In genomic region chr12:110079477-110080400, GRCh38 we compare ENCODE assay signal across 1 cellular context.
TF ChIP-seq lines count a peak whose summit lies in the region.

No MANE protein-coding gene starts in this region.

TF ChIP-seq in HepG2, 621 proteins besides CTCF, POLR2A, EP300 and RAD21 (continued from another document and continues in another):
- TF ChIP-seq ZBTB37 (CRISPR knock-in tag; IDR thresholded peaks at IDR 0.05) (no peak), SSRP1 (CRISPR knock-in tag; IDR thresholded peaks at IDR 0.05) (no peak), ZNF20 (CRISPR knock-in tag; IDR thresholded peaks at IDR 0.05) (no peak), HNRNPUL1 (IDR thresholded peaks at IDR 0.05; ENCODE audit: low read depth, low read length) (no peak), ZFP90 (CRISPR knock-in tag; IDR thresholded peaks at IDR 0.05; ENCODE audit: borderline replicate concordance) (peak; percentile 71; the same call in 1 of the 2 replicates), ZNF124 (CRISPR knock-in tag; IDR thresholded peaks at IDR 0.05) (no peak), ZNF468 (CRISPR knock-in tag; IDR thresholded peaks at IDR 0.05) (no peak), ZNF207 (IDR thresholded peaks at IDR 0.05; ENCODE audit: borderline replicate concordance) (no peak), ZNF329 (CRISPR knock-in tag; IDR thresholded peaks at IDR 0.05; ENCODE audit: low read depth) (0 out of 2 replicates have a peak, but pooled peaks have one; percentile 28), ZNF235 (CRISPR knock-in tag; IDR thresholded peaks at IDR 0.05; ENCODE audit: borderline replicate concordance) (no peak), MTF2 (CRISPR knock-in tag; IDR thresholded peaks at IDR 0.05; ENCODE audit: borderline replicate concordance) (no peak), SRSF1 (optimal IDR thresholded peaks at IDR 0.05; ENCODE audit: low read depth, low read length) (no peak), SPEN (CRISPR knock-in tag; IDR thresholded peaks at IDR 0.05; ENCODE audit: low read depth) (no peak), RAD51 (IDR thresholded peaks at IDR 0.05; ENCODE audit: borderline replicate concordance) (peak; percentile 45; the same call in 1 of the 2 replicates), GABPA (IDR thresholded peaks at IDR 0.05; ENCODE audit: low read depth, low read length) (no peak), GABPA (CRISPR knock-in tag; IDR thresholded peaks at IDR 0.05; ENCODE audit: low read depth) (peak; percentile 82), ZNF281 (CRISPR knock-in tag; IDR thresholded peaks at IDR 0.05; ENCODE audit: borderline replicate concordance) (no peak), TCF7L2 (IDR thresholded peaks at IDR 0.05; ENCODE audit: low read depth, low read length) (no peak), NFRKB (IDR thresholded peaks at IDR 0.05) (no peak), ZNF577 (CRISPR knock-in tag; IDR thresholded peaks at IDR 0.05; ENCODE audit: borderline replicate concordance, low read depth) (no peak), ZNF569 (CRISPR knock-in tag; IDR thresholded peaks at IDR 0.05; ENCODE audit: borderline replicate concordance) (no peak), ZNF773 (CRISPR knock-in tag; IDR thresholded peaks at IDR 0.05; ENCODE audit: borderline replicate concordance) (no peak), POLR2AphosphoS5 (IDR thresholded peaks at IDR 0.05; ENCODE audit: low read depth, low read length) (peak; percentile 45; the same call in 1 of the 2 replicates), ZNF570 (CRISPR knock-in tag; IDR thresholded peaks at IDR 0.05; ENCODE audit: borderline replicate concordance) (no peak), ZNF614 (CRISPR knock-in tag; IDR thresholded peaks at IDR 0.05; ENCODE audit: borderline replicate concordance) (peak; percentile 55; the same call in 1 of the 2 replicates), CHD2 (IDR thresholded peaks at IDR 0.05; ENCODE audit: low read depth, low read length) (no peak), FOXJ3 (CRISPR knock-in tag; IDR thresholded peaks at IDR 0.05; ENCODE audit: borderline replicate concordance) (peak; percentile 87; the same call in 1 of the 2 replicates), SAFB2 (CRISPR knock-in tag; IDR thresholded peaks at IDR 0.05; ENCODE audit: borderline replicate concordance, low read depth) (no peak), KLF16 (CRISPR knock-in tag; IDR thresholded peaks at IDR 0.05) (peak in 1 of 2 experiments; percentile 62; a peak in 2 of 4 replicates), ZSCAN22 (CRISPR knock-in tag; IDR thresholded peaks at IDR 0.05) (no peak), NFIB (CRISPR knock-in tag; IDR thresholded peaks at IDR 0.05; ENCODE audit: borderline replicate concordance) (no peak), ZNF138 (CRISPR knock-in tag; IDR thresholded peaks at IDR 0.05; ENCODE audit: low read depth) (peak; percentile 81; the same call in 1 of the 2 replicates), PHF20 (CRISPR knock-in tag; IDR thresholded peaks at IDR 0.05) (peak; percentile 74), KMT2A (CRISPR knock-in tag; IDR thresholded peaks at IDR 0.05) (no peak), ZNF451 (CRISPR knock-in tag; IDR thresholded peaks at IDR 0.05) (0 out of 2 replicates have a peak, but pooled peaks have one; percentile 39), MLXIP (CRISPR knock-in tag; IDR thresholded peaks at IDR 0.05; ENCODE audit: borderline replicate concordance) (no peak), ZMAT5 (CRISPR knock-in tag; IDR thresholded peaks at IDR 0.05; ENCODE audit: borderline replicate concordance, low read depth) (no peak), POLR2G (IDR thresholded peaks at IDR 0.05; ENCODE audit: low read depth, low read length) (peak; percentile 70), ZNF652 (CRISPR knock-in tag; IDR thresholded peaks at IDR 0.05; ENCODE audit: borderline replicate concordance, low read depth) (no peak; the same call in 1 of the 2 replicates), ZBTB43 (CRISPR knock-in tag; conservative IDR thresholded peaks at IDR 0.05) (no peak), NCOA1 (CRISPR knock-in tag; IDR thresholded peaks at IDR 0.05) (no peak), ZKSCAN5 (CRISPR knock-in tag; IDR thresholded peaks at IDR 0.05) (no peak), KLF6 (CRISPR knock-in tag; IDR thresholded peaks at IDR 0.05) (peak; percentile 61; the same call in 1 of the 2 replicates), ZZZ3 (CRISPR knock-in tag; IDR thresholded peaks at IDR 0.05; ENCODE audit: borderline replicate concordance) (no peak), ZBTB1 (CRISPR knock-in tag; IDR thresholded peaks at IDR 0.05; ENCODE audit: borderline replicate concordance) (no peak)
- TF ChIP-seq, protein P1, sequence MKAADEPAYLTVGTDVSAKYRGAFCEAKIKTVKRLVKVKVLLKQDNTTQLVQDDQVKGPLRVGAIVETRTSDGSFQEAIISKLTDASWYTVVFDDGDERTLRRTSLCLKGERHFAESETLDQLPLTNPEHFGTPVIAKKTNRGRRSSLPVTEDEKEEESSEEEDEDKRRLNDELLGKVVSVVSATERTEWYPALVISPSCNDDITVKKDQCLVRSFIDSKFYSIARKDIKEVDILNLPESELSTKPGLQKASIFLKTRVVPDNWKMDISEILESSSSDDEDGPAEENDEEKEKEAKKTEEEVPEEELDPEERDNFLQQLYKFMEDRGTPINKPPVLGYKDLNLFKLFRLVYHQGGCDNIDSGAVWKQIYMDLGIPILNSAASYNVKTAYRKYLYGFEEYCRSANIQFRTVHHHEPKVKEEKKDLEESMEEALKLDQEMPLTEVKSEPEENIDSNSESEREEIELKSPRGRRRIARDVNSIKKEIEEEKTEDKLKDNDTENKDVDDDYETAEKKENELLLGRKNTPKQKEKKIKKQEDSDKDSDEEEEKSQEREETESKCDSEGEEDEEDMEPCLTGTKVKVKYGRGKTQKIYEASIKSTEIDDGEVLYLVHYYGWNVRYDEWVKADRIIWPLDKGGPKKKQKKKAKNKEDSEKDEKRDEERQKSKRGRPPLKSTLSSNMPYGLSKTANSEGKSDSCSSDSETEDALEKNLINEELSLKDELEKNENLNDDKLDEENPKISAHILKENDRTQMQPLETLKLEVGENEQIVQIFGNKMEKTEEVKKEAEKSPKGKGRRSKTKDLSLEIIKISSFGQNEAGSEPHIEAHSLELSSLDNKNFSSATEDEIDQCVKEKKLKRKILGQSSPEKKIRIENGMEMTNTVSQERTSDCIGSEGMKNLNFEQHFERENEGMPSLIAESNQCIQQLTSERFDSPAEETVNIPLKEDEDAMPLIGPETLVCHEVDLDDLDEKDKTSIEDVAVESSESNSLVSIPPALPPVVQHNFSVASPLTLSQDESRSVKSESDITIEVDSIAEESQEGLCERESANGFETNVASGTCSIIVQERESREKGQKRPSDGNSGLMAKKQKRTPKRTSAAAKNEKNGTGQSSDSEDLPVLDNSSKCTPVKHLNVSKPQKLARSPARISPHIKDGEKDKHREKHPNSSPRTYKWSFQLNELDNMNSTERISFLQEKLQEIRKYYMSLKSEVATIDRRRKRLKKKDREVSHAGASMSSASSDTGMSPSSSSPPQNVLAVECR (CRISPR knock-in tag; IDR thresholded peaks at IDR 0.05; ENCODE audit: borderline replicate concordance) = peak; percentile 63; the same call in 1 of the 2 replicates
- TF ChIP-seq, protein P2, sequence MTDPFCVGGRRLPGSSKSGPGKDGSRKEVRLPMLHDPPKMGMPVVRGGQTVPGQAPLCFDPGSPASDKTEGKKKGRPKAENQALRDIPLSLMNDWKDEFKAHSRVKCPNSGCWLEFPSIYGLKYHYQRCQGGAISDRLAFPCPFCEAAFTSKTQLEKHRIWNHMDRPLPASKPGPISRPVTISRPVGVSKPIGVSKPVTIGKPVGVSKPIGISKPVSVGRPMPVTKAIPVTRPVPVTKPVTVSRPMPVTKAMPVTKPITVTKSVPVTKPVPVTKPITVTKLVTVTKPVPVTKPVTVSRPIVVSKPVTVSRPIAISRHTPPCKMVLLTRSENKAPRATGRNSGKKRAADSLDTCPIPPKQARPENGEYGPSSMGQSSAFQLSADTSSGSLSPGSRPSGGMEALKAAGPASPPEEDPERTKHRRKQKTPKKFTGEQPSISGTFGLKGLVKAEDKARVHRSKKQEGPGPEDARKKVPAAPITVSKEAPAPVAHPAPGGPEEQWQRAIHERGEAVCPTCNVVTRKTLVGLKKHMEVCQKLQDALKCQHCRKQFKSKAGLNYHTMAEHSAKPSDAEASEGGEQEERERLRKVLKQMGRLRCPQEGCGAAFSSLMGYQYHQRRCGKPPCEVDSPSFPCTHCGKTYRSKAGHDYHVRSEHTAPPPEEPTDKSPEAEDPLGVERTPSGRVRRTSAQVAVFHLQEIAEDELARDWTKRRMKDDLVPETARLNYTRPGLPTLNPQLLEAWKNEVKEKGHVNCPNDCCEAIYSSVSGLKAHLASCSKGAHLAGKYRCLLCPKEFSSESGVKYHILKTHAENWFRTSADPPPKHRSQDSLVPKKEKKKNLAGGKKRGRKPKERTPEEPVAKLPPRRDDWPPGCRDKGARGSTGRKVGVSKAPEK (CRISPR knock-in tag; IDR thresholded peaks at IDR 0.05; ENCODE audit: borderline replicate concordance) = no peak
- TF ChIP-seq, protein P3, sequence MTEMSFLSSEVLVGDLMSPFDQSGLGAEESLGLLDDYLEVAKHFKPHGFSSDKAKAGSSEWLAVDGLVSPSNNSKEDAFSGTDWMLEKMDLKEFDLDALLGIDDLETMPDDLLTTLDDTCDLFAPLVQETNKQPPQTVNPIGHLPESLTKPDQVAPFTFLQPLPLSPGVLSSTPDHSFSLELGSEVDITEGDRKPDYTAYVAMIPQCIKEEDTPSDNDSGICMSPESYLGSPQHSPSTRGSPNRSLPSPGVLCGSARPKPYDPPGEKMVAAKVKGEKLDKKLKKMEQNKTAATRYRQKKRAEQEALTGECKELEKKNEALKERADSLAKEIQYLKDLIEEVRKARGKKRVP (CRISPR knock-in tag; IDR thresholded peaks at IDR 0.05) = no peak; a peak in 1 of 4 replicates
- TF ChIP-seq, protein P4, sequence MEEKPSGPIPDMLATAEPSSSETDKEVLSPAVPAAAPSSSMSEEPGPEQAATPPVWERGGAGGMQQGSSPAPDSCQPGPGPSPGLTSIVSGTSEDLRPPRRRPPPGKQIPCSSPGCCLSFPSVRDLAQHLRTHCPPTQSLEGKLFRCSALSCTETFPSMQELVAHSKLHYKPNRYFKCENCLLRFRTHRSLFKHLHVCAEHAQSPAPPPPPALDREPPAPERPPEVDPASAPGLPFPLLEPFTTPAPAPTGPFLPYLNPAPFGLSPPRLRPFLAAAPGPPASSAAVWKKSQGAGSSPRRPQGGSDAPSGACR (CRISPR knock-in tag; IDR thresholded peaks at IDR 0.05) = no peak
